ENCODE assay signal across 10 cellular contexts in the genomic region with DNA sequence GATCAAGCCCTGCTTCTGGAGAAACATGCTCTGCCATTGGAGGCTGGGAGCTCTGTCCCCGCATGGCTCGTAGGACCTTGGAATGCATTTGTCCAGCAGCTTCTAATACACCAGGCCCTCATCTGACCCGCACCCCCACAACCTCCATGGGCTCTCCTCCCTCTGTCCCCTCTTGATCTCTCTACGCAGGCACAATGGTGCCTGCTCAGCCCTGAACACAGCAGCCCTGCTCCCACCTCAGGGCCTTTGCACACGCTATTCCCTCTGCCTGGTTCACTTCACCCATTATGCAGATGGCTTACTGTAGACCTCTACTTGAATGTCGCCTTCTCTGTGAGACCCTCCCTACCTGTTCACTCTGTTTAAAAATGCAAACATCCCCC. TPM values are rescaled to one million over a fixed set of nuclear protein-coding genes. Genes with fewer than 3 reads are reported as not detected.
DNase-seq lines count a peak whose midpoint lies in the region; ATAC-seq, FAIRE-seq and TF ChIP-seq lines count a peak whose summit lies in the region.
"Had no signal": no experiment of that assay in that cellular context is flagged by ENCODE, and none has a peak within 500 bp of the region (broad histone marks: within the 10 kb centered on the region; RNA-seq: fewer than 3 reads in every experiment).

No MANE protein-coding gene starts in this region.

- TF ChIP-seq CTCF in K562 (IDR thresholded peaks at IDR 0.05 in 2 of 3, conservative IDR thresholded peaks at IDR 0.05 in 1 of 3; ENCODE audit: insufficient read depth in 2 of 3, low read depth in 1 of 3, low read length in 3 of 3): no peak
- TF ChIP-seq CTCF in osteoblast (IDR thresholded peaks at IDR 0.05; ENCODE audit: extremely low read depth, low read depth, low read length): no peak

- no peak for TF ChIP-seq POLR2A in K562 (conservative IDR thresholded peaks at IDR 0.05)

- no peaks in the 10 kb centered on the region for H3K36me3 ChIP-seq in BLaER1 treated with 17β-estradiol and CSF1 and Interleukin-3, amounts not matched to agents 10 nM and 100 nM
- no peaks in the 10 kb centered on the region for H3K36me3 ChIP-seq in KOPT-K1 (ENCODE audit: insufficient read depth, low read length)
- no peaks in the 10 kb centered on the region for H3K36me3 ChIP-seq in K562 (ENCODE audit: control insufficient read depth, insufficient read depth, low read length)
- H3K36me3 ChIP-seq in osteoblast (ENCODE audit: insufficient read depth, low read length): no peaks in the 10 kb centered on the region

- ATAC-seq in K562 (no peak), GM21529 (IDR thresholded peaks at IDR 0.05; ENCODE audit: unreplicated experiment) (no peak), GM18511 (IDR thresholded peaks at IDR 0.05; ENCODE audit: unreplicated experiment) (no peak)

- peaks cover 0 to 11% (median 4%) of the 10 kb centered on the region in 11 experiments; a peak in 11 of 22 replicates for H3K9me3 ChIP-seq in BLaER1 treated with 17β-estradiol and CSF1 and Interleukin-3, amounts not matched to agents 10 nM and 100 nM (replicated peaks in 1 of 11)
- peaks cover 8% of the 10 kb centered on the region for H3K9me3 ChIP-seq in KOPT-K1 (ENCODE audit: insufficient read depth, low read length, poor library complexity, severe bottlenecking)
- H3K9me3 ChIP-seq in K562 (replicated peaks; ENCODE audit: control insufficient read depth, insufficient read depth, low read depth, low read length): no peaks in the 10 kb centered on the region
- no peaks in the 10 kb centered on the region for H3K9me3 ChIP-seq in osteoblast (ENCODE audit: low read depth, low read length)

- intact Hi-C loops in K562 (cut with micrococcal nuclease): no loop called here

- POLR2A ChIA-PET in K562 (lab: Yijun Ruan, JAX): interaction anchor here (0.9 to 1.6 kb wide), 2 partner anchors 16 to 31 kb away, joined by 4 to 6 read pairs; no protein-coding TSS in a partner anchor

- H3K79me2 ChIP-seq in K562 (ENCODE audit: control insufficient read depth, insufficient read depth, low read length) (no peaks in the 10 kb centered on the region), osteoblast (ENCODE audit: insufficient read depth, low read length) (no peaks in the 10 kb centered on the region)

- H3K27me3 ChIP-seq in BLaER1 treated with 17β-estradiol and CSF1 and Interleukin-3, amounts not matched to agents 10 nM and 100 nM: no peaks in the 10 kb centered on the region
- H3K27me3 ChIP-seq in K562 (ENCODE audit: control insufficient read depth in 2 of 2, insufficient read depth in 2 of 2, low read length in 2 of 2): peaks cover 30 to 44% of the 10 kb centered on the region in 2 experiments; a peak in 4 of 5 replicates
- H3K27me3 ChIP-seq in osteoblast (ENCODE audit: insufficient read depth, low read length): no peaks in the 10 kb centered on the region
- H3K27me3 ChIP-seq: dorsolateral prefrontal cortex had no signal

- H3K4me3 ChIP-seq in BLaER1 treated with 17β-estradiol and CSF1 and Interleukin-3, amounts not matched to agents 10 nM and 100 nM: peak overlapping the region in 2 of 10 experiments; percentile 17 to 18; a peak in 1 of 20 replicates
- H3K4me3 ChIP-seq in K562 (no peak overlapping the region), osteoblast (ENCODE audit: insufficient read depth, low read length) (no peak overlapping the region)
- H3K4me3 ChIP-seq: dorsolateral prefrontal cortex had no signal

- H3K9me1 ChIP-seq in K562 (ENCODE audit: control insufficient read depth, insufficient read depth, low read length): no peaks in the 10 kb centered on the region

- in situ Hi-C loops in K562 (cut with MboI): no loop called here

- peak overlapping the region in 9 of 11 experiments; percentile 81 to 97 (median 90); a peak in 18 of 22 replicates for H3K27ac ChIP-seq in BLaER1 treated with 17β-estradiol and CSF1 and Interleukin-3, amounts not matched to agents 10 nM and 100 nM
- H3K27ac ChIP-seq in KOPT-K1 (ENCODE audit: low read depth, low read length, poor library complexity, severe bottlenecking) (peak overlapping the region; percentile 97), K562 (ENCODE audit: extremely low read depth, low read depth, low read length) (no peak overlapping the region), osteoblast (ENCODE audit: low read depth, low read length) (peak overlapping the region; percentile 35)

- DNase-seq in K562 (ENCODE audit: extremely low read depth in 1 of 4, low spot score in 3 of 4): no peak
- DNase-seq in osteoblast (ENCODE audit: insufficient read length, low spot score, missing footprints): no peak
- no peak for DNase-seq in activated gamma-delta T cell treated with Interleukin-2 at 50 U/mL for 16 hours
- no peak for DNase-seq in DMS 273 treated with DMSO at 0.1 percent for 48 hours (lab: John Stamatoyannopoulos, UW)
- DNase-seq: dorsolateral prefrontal cortex, NCI-H1436 treated with DMSO at 0.1 percent for 48 hours had no signal

- H3K4me1 ChIP-seq in BLaER1 treated with 17β-estradiol and CSF1 and Interleukin-3, amounts not matched to agents 10 nM and 100 nM: peaks cover 33 to 84% (median 80%) of the 10 kb centered on the region in 10 experiments
- H3K4me1 ChIP-seq in K562 (replicated peaks in 1 of 2; ENCODE audit: control insufficient read depth in 2 of 2, insufficient read depth in 2 of 2, low read length in 2 of 2) (0 out of 5 replicates have a peak, but pooled peaks cover 0 to 3% of the 10 kb centered on the region in 2 experiments), osteoblast (ENCODE audit: insufficient read depth, low read length) (peaks cover 26% of the 10 kb centered on the region)

- H3K4me2 ChIP-seq in BLaER1 treated with 17β-estradiol and CSF1 and Interleukin-3, amounts not matched to agents 10 nM and 100 nM: peak overlapping the region; percentile 52 to 88 (median 81)
- H3K4me2 ChIP-seq in K562 (ENCODE audit: insufficient read depth, low read length): no peak overlapping the region
- no peak overlapping the region for H3K4me2 ChIP-seq in osteoblast (ENCODE audit: insufficient read depth, low read length)

- no peak for TF ChIP-seq EP300 in K562 (IDR thresholded peaks at IDR 0.05; ENCODE audit: low read length)

- no peak for FAIRE-seq in K562 (lab: Jason Lieb, UNC)

- no peak overlapping the region for H2AFZ ChIP-seq in K562 (ENCODE audit: low read depth, low read length)
- H2AFZ ChIP-seq in osteoblast (ENCODE audit: low read length): no peak overlapping the region

- TF ChIP-seq RAD21 in K562 (CRISPR knock-in tag; conservative IDR thresholded peaks at IDR 0.05 in 1 of 2, IDR thresholded peaks at IDR 0.05 in 1 of 2): no peak

- WGBS in K562 (ENCODE audit: insufficient coverage, low coverage, missing lambda C conversion rate): 22% methylated on average over 6 of the region's 6 CpGs

- H3K9ac ChIP-seq in BLaER1 treated with 17β-estradiol and CSF1 and Interleukin-3, amounts not matched to agents 10 nM and 100 nM: peak overlapping the region in 9 of 11 experiments; percentile 50 to 86 (median 74); a peak in 17 of 22 replicates
- peak overlapping the region in 1 of 2 experiments; percentile 16; a peak in 1 of 4 replicates for H3K9ac ChIP-seq in K562 (ENCODE audit: insufficient read depth in 1 of 2, low read depth in 2 of 2, low read length in 2 of 2)

- CTCF ChIA-PET in K562 (lab: Yijun Ruan, JAX; ENCODE audit: low intra/inter-chr PET ratio): no interaction called here

- H4K20me1 ChIP-seq in BLaER1 treated with 17β-estradiol and CSF1 and Interleukin-3, amounts not matched to agents 10 nM and 100 nM: no peaks in the 10 kb centered on the region
- H4K20me1 ChIP-seq in K562 (replicated peaks; ENCODE audit: control insufficient read depth, insufficient read depth, low read length) (peaks cover 4% of the 10 kb centered on the region; the same call in 1 of the 2 replicates), osteoblast (ENCODE audit: insufficient read depth, low read length) (no peaks in the 10 kb centered on the region)

- no TSS peak for BruUV-seq in K562 (replicated peaks; lab: Mats Ljungman, UMichigan)

TF ChIP-seq in K562, 482 proteins besides CTCF, POLR2A, EP300 and RAD21:
- TF ChIP-seq TOE1 (IDR thresholded peaks at IDR 0.05; ENCODE audit: borderline replicate concordance): no peak
- TF ChIP-seq TOE1 (CRISPR knock-in tag; IDR thresholded peaks at IDR 0.05; ENCODE audit: borderline replicate concordance, low read depth): no peak
- 0 out of 2 replicates have a peak, but pooled peaks have one; percentile 7 for TF ChIP-seq BCOR (IDR thresholded peaks at IDR 0.05)
- TF ChIP-seq RBM25 (IDR thresholded peaks at IDR 0.05; ENCODE audit: low read depth, low read length, severe bottlenecking): peak; percentile 20
TF ChIP-seq in K562: peak in this region for 2.

RNA-seq across cellular contexts. Expression of gene PTGIS, which starts 27.0 kb away (rescaled TPM):
- not detected in 2 replicates for total RNA-seq in K562 (2011; cell fraction: chromatin; rRNA removed; ENCODE audit: low replicate concordance)
- not detected in 2 replicates for total RNA-seq in K562 (2011; cell fraction: nucleolus; rRNA removed)
- not detected in 2 replicates for total RNA-seq in K562 (2011; cell fraction: nucleoplasm; rRNA removed)
- total RNA-seq in K562 (2014; rRNA removed) (not detected in 2 replicates), K562 (2014; rRNA removed; fragmentation: Illumina TruSeq; extraction: Trizol) (not detected in 2 replicates), K562 (2015; rRNA removed; fragmentation: Illumina TruSeq; extraction: Trizol) (not detected in 2 replicates), K562 (2021) (0.16 TPM in 1 of 2 replicates, not detected in the other), osteoblast (33.6 and 89.8 TPM in 2 replicates)
- polyA plus RNA-seq in K562 (2011; rRNA removed) (not detected in 2 replicates), K562 (2014; fragmentation: Illumina TruSeq; extraction: Trizol) (not detected in 2 replicates), K562 (2014; fragmentation: Nextera tagmentation; extraction: Ambion mirVana) (not detected), K562 (2014; rRNA removed) (not detected in 2 replicates)
- 0.01 TPM in 1 of 2 replicates, not detected in the other for polyA plus RNA-seq in K562 (2011; cell fraction: cytosol; rRNA removed)
- not detected in 2 replicates for polyA plus RNA-seq in K562 (2011; cell fraction: nucleus; rRNA removed)
- polyA plus RNA-seq in K562 (2012): not detected in 2 replicates
- polyA minus RNA-seq in K562 (2011; rRNA and poly(A)+ RNA removed): not detected in 2 replicates
- not detected in 2 replicates for polyA minus RNA-seq in K562 (2011; cell fraction: cytosol; rRNA and poly(A)+ RNA removed)
- polyA minus RNA-seq in K562 (2011; cell fraction: nucleus; rRNA and poly(A)+ RNA removed): not detected in 2 replicates

Comparison
In these comparisons a context has a peak if more than half of its experiments do, and no peak if none do; other contexts are left out.
1. H3K4me2 ChIP-seq: peak in BLaER1 treated with 17β-estradiol and CSF1 and Interleukin-3, amounts not matched to agents 10 nM and 100 nM (11 of 11); none in K562 (single experiment) and osteoblast (single experiment).
2. RNA of gene PTGIS, which starts 27.0 kb away (total RNA-seq): 33.6 to 89.8 TPM in osteoblast; 0.16 TPM in K562; every median in the first group is over 10 times any median in the second.